Comparison of ENCODE assay signal across 20 cellular contexts in the genomic region with DNA sequence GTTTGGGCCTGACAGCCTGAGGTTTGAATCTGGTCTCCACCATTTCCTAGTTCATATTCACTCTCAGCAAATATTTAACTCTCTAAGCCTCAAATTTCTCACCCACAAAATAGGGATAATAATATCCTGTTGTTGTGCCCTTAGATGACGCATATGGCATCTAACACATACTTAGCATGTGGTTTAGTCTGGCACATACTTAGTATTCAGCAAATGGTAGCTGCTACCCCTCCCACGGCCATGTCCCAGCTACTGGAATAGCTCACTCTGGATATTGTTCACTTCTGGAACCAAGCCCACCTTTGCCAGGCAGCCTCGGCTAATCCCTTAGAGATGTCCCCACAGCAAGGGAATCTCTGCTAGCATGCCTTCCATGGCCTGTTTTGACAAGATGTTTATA. TPM values are rescaled to one million over a fixed set of nuclear protein-coding genes. Genes with fewer than 3 reads are reported as not detected.
DNase-seq lines count a peak whose midpoint lies in the region; ATAC-seq and TF ChIP-seq lines count a peak whose summit lies in the region.
"Had no signal": no experiment of that assay in that cellular context is flagged by ENCODE, and none has a peak within 500 bp of the region (broad histone marks: within the 10 kb centered on the region; RNA-seq: fewer than 3 reads in every experiment).

No MANE protein-coding gene starts in this region.

- 87 to 92% methylated on average over 3 of the region's 3 CpGs for WGBS in sigmoid colon, 2 donors

- no peak for TF ChIP-seq EP300 in sigmoid colon (IDR thresholded peaks at IDR 0.05)

- peaks cover 0 to 21% (median 10%) of the 10 kb centered on the region in 4 donors for H3K4me1 ChIP-seq in sigmoid colon
- H3K4me1 ChIP-seq: spleen, transverse colon had no signal

- ATAC-seq in GM19324 (IDR thresholded peaks at IDR 0.05; ENCODE audit: low FRiP score, unreplicated experiment), result no peak
- ATAC-seq: left colon; Right ventricle myocardium inferior; stimulated activated memory B cell treated with anti-CD40 and anti-IgM and Interleukin-4, amounts not matched to agents 10 μg/mL and 1 μg/mL and 100 μg/mL, for 72 hours had no signal

- H3K36me3 ChIP-seq in sigmoid colon, result no peaks in the 10 kb centered on the region
- H3K36me3 ChIP-seq: spleen, transverse colon had no signal

- no peak for TF ChIP-seq POLR2A in sigmoid colon (IDR thresholded peaks at IDR 0.05)

- H3K27ac ChIP-seq in sigmoid colon, result peak overlapping the region in 2 of 4 donors; percentile 5 to 30
- H3K27ac ChIP-seq: spleen, transverse colon had no signal

- no peak overlapping the region for H3K4me3 ChIP-seq in fibroblast of pulmonary artery (replicated peaks; ENCODE audit: low read depth, low read length)
- H3K4me3 ChIP-seq in retinal pigment epithelial cell (ENCODE audit: low read length), result no peak overlapping the region
- H3K4me3 ChIP-seq in sigmoid colon, result no peak overlapping the region
- H3K4me3 ChIP-seq: HAP-1, spleen, transverse colon had no signal

- H3K9me3 ChIP-seq in sigmoid colon, result no peaks in the 10 kb centered on the region
- H3K9me3 ChIP-seq: HAP-1, transverse colon had no signal

- intact Hi-C loops in sigmoid colon (cut with DNase I), result no loop called here

- DNase-seq in Daoy (ENCODE audit: low read depth) (peak; percentile 15), NCI-H446 treated with DMSO at 0.1 percent for 48 hours (lab: John Stamatoyannopoulos, UW) (peak; percentile 64), fibroblast of pulmonary artery (ENCODE audit: low read depth) (peak; percentile 11), retinal pigment epithelial cell (ENCODE audit: low read depth) (peak; percentile 48), NCI-H2107 treated with DMSO at 0.1 percent for 48 hours (lab: John Stamatoyannopoulos, UW; ENCODE audit: unreplicated experiment) (no peak), sigmoid colon (no peak)
- DNase-seq: activated CD4-positive, alpha-beta T cell treated with anti-CD3 and anti-CD28 coated beads, Interleukin-2, amount 50 U/mL, for 48 hours; activated naive CD8-positive, alpha-beta T cell treated with anti-CD3 and anti-CD28 coated beads, Interleukin-2, amount 10 ng/mL, durations not matched to agents 7 days and 5 days; activated T-cell treated with anti-CD3 and anti-CD28 coated beads, Interleukin-2, amount 50 U/mL, for 48 hours; DMS79 treated with DMSO at 0.1 percent for 48 hours; effector CD4-positive, alpha-beta T cell; left colon; NCI-H1436; NCI-H510A treated with DMSO at 0.1 percent for 48 hours; spleen; transverse colon had no signal

- no peaks in the 10 kb centered on the region for H3K27me3 ChIP-seq in sigmoid colon
- H3K27me3 ChIP-seq: spleen, transverse colon had no signal

- TF ChIP-seq CTCF in fibroblast of pulmonary artery (IDR thresholded peaks at IDR 0.05; ENCODE audit: low read length, missing control alignments) (no peak), retinal pigment epithelial cell (conservative IDR thresholded peaks at IDR 0.05; ENCODE audit: low read depth, low read length) (no peak), sigmoid colon (IDR thresholded peaks at IDR 0.05) (no peak)

RNA-seq across cellular contexts. Expression of gene BICD1, which starts 53.3 kb away (rescaled TPM):
- 7.3 and 14.2 TPM in 2 replicates for total RNA-seq in Daoy (2014; rRNA removed; shearing (Covaris generic))
- total RNA-seq in sigmoid colon, result 10 to 100 TPM in 3 of 4 donors, 1 to 10 TPM in 1; 9.4 to 16.0 (median 12.0) TPM
- polyA plus RNA-seq in sigmoid colon, result 1 to 10 TPM in 1 of 3 donors, under 1 TPM in 2; 0.60 to 5.8 (median 0.69) TPM

Comparison
In these comparisons a context has a peak if more than half of its experiments do, and no peak if none do; other contexts are left out.
1. DNase-seq: peak in Daoy (single experiment), NCI-H446 treated with DMSO at 0.1 percent for 48 hours (single experiment), fibroblast of pulmonary artery (single experiment) and retinal pigment epithelial cell (single experiment); none in NCI-H2107 treated with DMSO at 0.1 percent for 48 hours (single experiment) and sigmoid colon (single experiment).